Comparison of ENCODE assay signal across 24 cellular contexts in the genomic region with DNA sequence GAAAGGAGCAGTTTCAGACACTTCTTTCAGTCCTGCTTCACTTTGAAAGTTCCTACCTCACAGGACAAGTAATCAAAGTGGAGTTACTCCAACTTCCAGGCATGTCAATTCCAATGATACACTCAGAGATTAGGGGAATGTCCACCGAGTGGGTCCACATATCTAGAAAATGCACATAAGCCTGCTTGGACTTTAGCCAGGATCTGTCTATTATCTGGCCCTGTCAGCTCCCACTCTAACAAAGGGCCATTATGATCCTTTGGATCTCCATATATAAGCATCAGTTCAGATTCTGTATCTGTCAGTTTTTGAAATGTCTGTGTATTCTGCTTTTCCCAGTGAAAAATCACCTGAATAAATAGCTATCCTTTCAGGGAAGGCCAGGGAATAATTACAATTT.
"Had no signal": no experiment of that assay in that cellular context is flagged by ENCODE, and none has a peak within 500 bp of the region (broad histone marks: within the 10 kb centered on the region; RNA-seq: fewer than 3 reads in every experiment).

No MANE protein-coding gene starts in this region.

- H3K27ac ChIP-seq: body of pancreas, pancreas, testis, uterus, VCaP had no signal

- ATAC-seq: activated CD8-positive, alpha-beta memory T cell treated with anti-CD3 and anti-CD28 coated beads, Interleukin-2, amount 10 ng/mL, durations not matched to agents 7 days and 5 days; activated CD8-positive, alpha-beta T cell treated with anti-CD3 and anti-CD28 coated beads for 36 hours; activated naive CD8-positive, alpha-beta T cell treated with anti-CD3 and anti-CD28 coated beads, Interleukin-2, amount 50 U/mL, for 24 hours; body of pancreas; left cardiac atrium; pancreas; sciatic nerve; stimulated activated naive B cell treated with anti-CD40 and anti-IgM and Interleukin-4, amounts not matched to agents 10 μg/mL and 1 μg/mL and 100 μg/mL, for 72 hours had no signal

- H3K4me3 ChIP-seq: body of pancreas, pancreas, testis, uterus had no signal

- DNase-seq: activated CD4-positive, alpha-beta T cell treated with anti-CD3 and anti-CD28 coated beads, Interleukin-2, amount 10 ng/mL, durations not matched to agents 7 days and 5 days; activated CD4-positive, CD25-positive, alpha-beta regulatory T cell treated with anti-CD3 and anti-CD28 coated beads, Interleukin-2, amount 50 U/mL, for 72 hours; activated CD8-positive, alpha-beta memory T cell treated with anti-CD3 and anti-CD28 coated beads, Interleukin-2, amount 10 ng/mL, durations not matched to agents 7 days and 5 days; activated CD8-positive, alpha-beta T cell treated with anti-CD3 and anti-CD28 coated beads for 36 hours; activated effector memory CD4-positive, alpha-beta T cell treated with anti-CD3 and anti-CD28 coated beads, Interleukin-2, amount 50 U/mL, for 16 hours; activated naive CD4-positive, alpha-beta T cell treated with anti-CD3 and anti-CD28 coated beads, Interleukin-2, amount 50 U/mL, for 16 hours; activated naive CD8-positive, alpha-beta T cell treated with anti-CD3 and anti-CD28 coated beads, Interleukin-2, amount 50 U/mL, for 24 hours; activated T-cell treated with anti-CD3 and anti-CD28 coated beads for 4 hours; body of pancreas; central memory CD4-positive, alpha-beta T cell; dermis blood vessel endothelial cell; effector memory CD4-positive, alpha-beta T cell; islet precursor cell; left cardiac atrium; pancreas; small intestine; stimulated activated CD4-positive, alpha-beta T cell treated with anti-CD3 and anti-CD28 coated beads, Interleukin-15, amount 100 ng/mL, for 24 hours; stimulated activated CD8-positive, alpha-beta memory T cell treated with anti-CD3 and anti-CD28 coated beads, Interleukin-4, amount 100 ng/mL, for 48 hours; stimulated activated naive B cell treated with anti-CD40 and anti-IgM and Interleukin-4, amounts not matched to agents 10 μg/mL and 1 μg/mL and 100 μg/mL, for 72 hours; testis; trophoblast cell; uterus had no signal

- H3K27me3 ChIP-seq: body of pancreas, pancreas, testis, uterus had no signal
